Comparison of ENCODE assay signal across 9 cellular contexts in genomic region chr16:48613061-48613957, GRCh38. TPM values are rescaled to one million over a fixed set of nuclear protein-coding genes. Genes with fewer than 3 reads are reported as not detected.
A peak's percentile ranks its signal among the peaks of the same experiment; 100 is the strongest.
DNase-seq lines count a peak whose midpoint lies in the region; ATAC-seq, FAIRE-seq and TF ChIP-seq lines count a peak whose summit lies in the region.
"Had no signal": no experiment of that assay in that cellular context is flagged by ENCODE, and none has a peak within 500 bp of the region (broad histone marks: within the 10 kb centered on the region; RNA-seq: fewer than 3 reads in every experiment).

No MANE protein-coding gene starts in this region.

- no peak for TF ChIP-seq CTCF in esophagus muscularis mucosa (IDR thresholded peaks at IDR 0.05)

- H3K4me1 ChIP-seq in HUES48 (ENCODE audit: control insufficient read depth, insufficient read depth, low read length) (peaks cover 22% of the 10 kb centered on the region), esophagus muscularis mucosa (peaks cover 39 to 52% (median 41%) of the 10 kb centered on the region in 4 donors)

- no peak overlapping the region for H3K9ac ChIP-seq in HUES48 (ENCODE audit: low read depth, low read length)

- DNase-seq in AG08396 (ENCODE audit: low spot score) (peak; percentile 43), GM19239 (ENCODE audit: insufficient read length, low spot score) (no peak), esophagus muscularis mucosa (ENCODE audit: extremely low spot score) (no peak), NCI-H1092 (lab: John Stamatoyannopoulos, UW) (no peak)
- peak; percentile 35 to 44 for DNase-seq in activated CD4-positive, alpha-beta T cell treated with anti-CD3 and anti-CD28 coated beads, Interleukin-2, amount 50 U/mL, for 4 hours
- peak; percentile 70 for DNase-seq in stimulated activated CD8-positive, alpha-beta memory T cell treated with anti-CD3 and anti-CD28 coated beads, Interleukin-4, amount 100 ng/mL, for 48 hours

- ATAC-seq in GM18517 (IDR thresholded peaks at IDR 0.05; ENCODE audit: unreplicated experiment), result no peak

- peak; percentile 86 for FAIRE-seq in GM19239 (lab: Jason Lieb, UNC)

- H3K27me3 ChIP-seq in HUES48 (ENCODE audit: control insufficient read depth, insufficient read depth, low read length), result no peaks in the 10 kb centered on the region
- no peaks in the 10 kb centered on the region for H3K27me3 ChIP-seq in esophagus muscularis mucosa

- TF ChIP-seq EP300 in esophagus muscularis mucosa (IDR thresholded peaks at IDR 0.05), result no peak

- no peak for TF ChIP-seq POLR2A in esophagus muscularis mucosa (IDR thresholded peaks at IDR 0.05; ENCODE audit: low read depth)

- intact Hi-C loops in esophagus muscularis mucosa (cut with DNase I), result no loop called here

- H3K4me3 ChIP-seq in HUES48 (ENCODE audit: low read depth, low read length), result no peak overlapping the region
- H3K4me3 ChIP-seq in esophagus muscularis mucosa, result no peak overlapping the region
- H3K4me3 ChIP-seq: thoracic aorta had no signal

- H3K36me3 ChIP-seq in HUES48 (ENCODE audit: control insufficient read depth, insufficient read depth, low read length) (no peaks in the 10 kb centered on the region), esophagus muscularis mucosa (no peaks in the 10 kb centered on the region)
- H3K36me3 ChIP-seq: thoracic aorta had no signal

- WGBS in esophagus muscularis mucosa, result 49% methylated on average over 5 of the region's 5 CpGs

- peak overlapping the region; percentile 46 for H3K27ac ChIP-seq in HUES48 (ENCODE audit: low read depth, low read length)
- H3K27ac ChIP-seq in esophagus muscularis mucosa (replicated peaks in 1 of 4), result peak overlapping the region; percentile 25 to 59 (median 49)

- H3K9me3 ChIP-seq in HUES48 (ENCODE audit: control insufficient read depth, insufficient read depth, low read length) (no peaks in the 10 kb centered on the region), esophagus muscularis mucosa (no peaks in the 10 kb centered on the region)
- H3K9me3 ChIP-seq: thoracic aorta had no signal

RNA-seq across cellular contexts. Expression of gene N4BP1, which starts 3.3 kb away (rescaled TPM):
- total RNA-seq in esophagus muscularis mucosa, result 10 to 100 TPM; 18.3 to 25.9 (median 20.0) TPM

Comparison
In these comparisons a context has a peak if more than half of its experiments do, and no peak if none do; other contexts are left out.
1. DNase-seq: peak in AG08396 (single experiment), activated CD4-positive, alpha-beta T cell treated with anti-CD3 and anti-CD28 coated beads, Interleukin-2, amount 50 U/mL, for 4 hours (2 of 2) and stimulated activated CD8-positive, alpha-beta memory T cell treated with anti-CD3 and anti-CD28 coated beads, Interleukin-4, amount 100 ng/mL, for 48 hours (single experiment); none in GM19239 (single experiment), esophagus muscularis mucosa (single experiment) and NCI-H1092 (single experiment).